40 cellular contexts compared by ENCODE assay signal in the genomic region with DNA sequence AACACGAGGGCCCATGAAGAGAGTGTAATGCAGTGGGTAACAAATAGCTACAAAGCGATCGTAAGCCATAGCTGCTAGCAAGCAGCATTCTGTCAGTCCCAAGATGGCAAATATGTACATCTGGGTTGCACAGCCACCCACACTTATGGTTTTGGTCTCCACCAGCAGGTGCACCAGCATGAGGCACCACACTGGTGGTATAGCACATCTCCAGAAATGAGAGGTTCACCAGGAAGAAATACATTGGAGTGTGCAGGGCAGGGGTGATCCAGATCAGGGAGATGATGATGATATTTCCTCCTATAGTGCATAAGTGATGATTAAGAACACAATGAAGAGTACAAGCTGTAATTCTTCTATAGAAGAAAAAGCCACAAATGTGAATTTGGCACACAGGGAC. TPM values are rescaled to one million over a fixed set of nuclear protein-coding genes. Genes with fewer than 3 reads are reported as not detected.
"Had no signal": no experiment of that assay in that cellular context is flagged by ENCODE, and none has a peak within 500 bp of the region (broad histone marks: within the 10 kb centered on the region; RNA-seq: fewer than 3 reads in every experiment).

No MANE protein-coding gene starts in this region.

- H3K4me3 ChIP-seq: MG63 had no signal

- DNase-seq: Karpas-422, Kasumi-1, MG63, MM.1S, NCI-H1048, NCI-H1092, NCI-H1092 treated with DMSO at 0.1 percent for 48 hours, NCI-H1105, NCI-H1105 treated with DMSO at 0.1 percent for 48 hours, NCI-H1417, NCI-H1417 treated with DMSO at 0.1 percent for 48 hours, NCI-H1436, NCI-H1436 treated with DMSO at 0.1 percent for 48 hours, NCI-H146, NCI-H1694, NCI-H1694 treated with DMSO at 0.1 percent for 48 hours, NCI-H187, NCI-H187 treated with DMSO at 0.1 percent for 48 hours, NCI-H1930, NCI-H2029, NCI-H2029 treated with DMSO at 0.1 percent for 48 hours, NCI-H2081, NCI-H2081 treated with DMSO at 0.1 percent for 48 hours, NCI-H2107, NCI-H2171, NCI-H2171 treated with DMSO at 0.1 percent for 48 hours, NCI-H2227 treated with DMSO at 0.1 percent for 48 hours, NCI-H226, NCI-H345, NCI-H446, NCI-H446 treated with DMSO at 0.1 percent for 48 hours, NCI-H510A, NCI-H510A treated with DMSO at 0.1 percent for 48 hours, NCI-H524, NCI-H524 treated with DMSO at 0.1 percent for 48 hours, NCI-H526 had no signal

- H3K9me3 ChIP-seq: MG63 had no signal

- H3K27me3 ChIP-seq: MG63 had no signal

- H3K36me3 ChIP-seq: MG63 had no signal

RNA-seq across cellular contexts. Expression of a gene that starts 26.4 kb away (rescaled TPM):
- total RNA-seq: LHCN-M2, M059J, MCF 10A, NCI-H460 had no signal

RNA-seq across cellular contexts. Expression of a gene that starts 50.0 kb away (rescaled TPM):
- total RNA-seq: LHCN-M2, M059J, MCF 10A, NCI-H460 had no signal
